In the genomic region with DNA sequence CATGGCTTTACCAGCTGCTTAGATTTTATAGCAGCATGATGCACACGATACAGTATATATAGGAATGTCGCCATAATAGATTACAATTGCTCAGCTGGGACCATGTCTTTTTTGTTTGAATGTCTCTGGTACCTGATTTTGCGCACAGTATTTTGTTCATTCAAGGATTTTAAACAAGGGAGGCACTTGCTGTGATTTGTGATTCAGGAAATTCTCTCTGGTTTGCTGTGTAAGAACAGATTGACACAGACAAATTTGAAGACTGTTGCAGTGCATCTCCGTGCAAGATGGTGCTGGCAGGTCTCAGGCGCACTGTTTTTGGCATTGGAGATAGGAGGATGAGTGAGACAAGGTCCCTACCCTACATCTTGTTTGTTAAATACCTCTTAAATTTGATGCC, we compare ENCODE assay signal across 14 cellular contexts. TPM values are rescaled to one million over a fixed set of nuclear protein-coding genes. Genes with fewer than 3 reads are reported as not detected.
DNase-seq lines count a peak whose midpoint lies in the region; ATAC-seq and TF ChIP-seq lines count a peak whose summit lies in the region.
"Had no signal": no experiment of that assay in that cellular context is flagged by ENCODE, and none has a peak within 500 bp of the region (broad histone marks: within the 10 kb centered on the region; RNA-seq: fewer than 3 reads in every experiment).

No MANE protein-coding gene starts in this region.

- peak overlapping the region; percentile 10 for H3K27ac Mint-ChIP-seq in activated naive CD4-positive, alpha-beta T cell treated with anti-CD3 and anti-CD28 coated beads for 36 hours
- H3K27ac Mint-ChIP-seq in activated naive CD4-positive, alpha-beta T cell treated with anti-CD3 and anti-CD28 coated beads, Interleukin-2, amount 50 U/mL, for 72 hours, result peak overlapping the region in 1 of 2 donors; percentile 94
- no peak overlapping the region for H3K27ac Mint-ChIP-seq in activated CD8-positive, alpha-beta T cell treated with anti-CD3 and anti-CD28 coated beads for 36 hours

- H3K36me3 Mint-ChIP-seq in activated naive CD4-positive, alpha-beta T cell treated with anti-CD3 and anti-CD28 coated beads for 36 hours (ENCODE audit: low read depth), result peaks cover 15% of the 10 kb centered on the region
- H3K36me3 Mint-ChIP-seq in activated naive CD4-positive, alpha-beta T cell treated with anti-CD3 and anti-CD28 coated beads, Interleukin-2, amount 50 U/mL, for 72 hours, result peaks cover 11 to 25% of the 10 kb centered on the region in 2 donors
- H3K36me3 Mint-ChIP-seq in activated CD8-positive, alpha-beta T cell treated with anti-CD3 and anti-CD28 coated beads for 36 hours (ENCODE audit: low read depth), result peaks cover 26% of the 10 kb centered on the region

- WGBS in gastroesophageal sphincter (ENCODE audit: low coverage in 1 of 2), 2 donors, result 52 to 63% methylated on average over 5 of the region's 5 CpGs
- 70 to 71% methylated on average over 5 of the region's 5 CpGs for WGBS in tibial nerve, 2 donors

- no peak for TF ChIP-seq CTCF in activated CD8-positive, alpha-beta T cell treated with anti-CD3 and anti-CD28 coated beads for 36 hours (IDR thresholded peaks at IDR 0.05)
- TF ChIP-seq CTCF in gastroesophageal sphincter (IDR thresholded peaks at IDR 0.05), result no peak
- TF ChIP-seq CTCF in tibial nerve (IDR thresholded peaks at IDR 0.05), result no peak
- TF ChIP-seq CTCF in left ventricle myocardium inferior (IDR thresholded peaks at IDR 0.05; ENCODE audit: borderline replicate concordance), result no peak

- H3K4me3 Mint-ChIP-seq in activated naive CD4-positive, alpha-beta T cell treated with anti-CD3 and anti-CD28 coated beads for 36 hours, result no peak overlapping the region
- H3K4me3 Mint-ChIP-seq in activated CD8-positive, alpha-beta T cell treated with anti-CD3 and anti-CD28 coated beads for 36 hours, result peak overlapping the region; percentile 98

- no peaks in the 10 kb centered on the region for H3K27me3 Mint-ChIP-seq in activated naive CD4-positive, alpha-beta T cell treated with anti-CD3 and anti-CD28 coated beads for 36 hours (ENCODE audit: low read depth)
- no peaks in the 10 kb centered on the region for H3K27me3 Mint-ChIP-seq in activated CD8-positive, alpha-beta T cell treated with anti-CD3 and anti-CD28 coated beads for 36 hours

- H3K36me3 ChIP-seq in gastroesophageal sphincter (peaks cover 0 to 15% of the 10 kb centered on the region in 2 donors), tibial nerve (peaks cover 0 to 14% (median 5%) of the 10 kb centered on the region in 3 donors), left ventricle myocardium inferior (peaks cover 14% of the 10 kb centered on the region)

- no peaks in the 10 kb centered on the region for H3K9me3 Mint-ChIP-seq in activated naive CD4-positive, alpha-beta T cell treated with anti-CD3 and anti-CD28 coated beads for 36 hours
- H3K9me3 Mint-ChIP-seq in activated naive CD4-positive, alpha-beta T cell treated with anti-CD3 and anti-CD28 coated beads, Interleukin-2, amount 50 U/mL, for 72 hours, result no peaks in the 10 kb centered on the region
- no peaks in the 10 kb centered on the region for H3K9me3 Mint-ChIP-seq in activated CD8-positive, alpha-beta T cell treated with anti-CD3 and anti-CD28 coated beads for 36 hours

- TF ChIP-seq EP300 in gastroesophageal sphincter (IDR thresholded peaks at IDR 0.05) (no peak), tibial nerve (IDR thresholded peaks at IDR 0.05) (no peak)

- intact Hi-C loops in activated naive CD4-positive, alpha-beta T cell treated with anti-CD3 and anti-CD28 coated beads for 36 hours (cut with micrococcal nuclease), result loop anchor here (5.0 kb wide), 1 partner anchor 80 kb away; a partner anchor contains a TSS
- intact Hi-C loops in activated CD8-positive, alpha-beta T cell treated with anti-CD3 and anti-CD28 coated beads for 36 hours (cut with micrococcal nuclease), result no loop called here
- intact Hi-C loops in left ventricle myocardium inferior (cut with micrococcal nuclease), result no loop called here

- DNase-seq in activated naive CD4-positive, alpha-beta T cell treated with anti-CD3 and anti-CD28 coated beads for 36 hours, result no peak
- DNase-seq in activated naive CD4-positive, alpha-beta T cell treated with anti-CD3 and anti-CD28 coated beads, Interleukin-2, amount 50 U/mL, for 72 hours (ENCODE audit: low spot score in 2 of 2), result no peak
- DNase-seq in activated CD8-positive, alpha-beta T cell treated with anti-CD3 and anti-CD28 coated beads for 36 hours, result no peak
- DNase-seq in tibial nerve (ENCODE audit: low spot score in 2 of 2) (no peak), left ventricle myocardium inferior (no peak), KG1 (lab: John Stamatoyannopoulos, UW) (no peak)
- DNase-seq in stimulated activated CD4-positive, alpha-beta T cell treated with anti-CD3 and anti-CD28 coated beads, Interleukin-15, amount 100 ng/mL, for 24 hours, result no peak
- DNase-seq: AML-193, cerebellar nuclear complex, H7, left colon, SJCRH30 had no signal

- peaks cover 43% of the 10 kb centered on the region for H3K4me1 Mint-ChIP-seq in activated naive CD4-positive, alpha-beta T cell treated with anti-CD3 and anti-CD28 coated beads for 36 hours (ENCODE audit: low read depth)
- H3K4me1 Mint-ChIP-seq in activated CD8-positive, alpha-beta T cell treated with anti-CD3 and anti-CD28 coated beads for 36 hours (ENCODE audit: low read depth), result peaks cover 46% of the 10 kb centered on the region

- CTCF ChIA-PET in activated naive CD4-positive, alpha-beta T cell treated with anti-CD3 and anti-CD28 coated beads for 36 hours (lab: Charles Lee), result interaction anchor here (0.9 to 1.7 kb wide), 3 partner anchors 11 to 137 kb away, joined by 4 to 7 read pairs (median 6); no protein-coding TSS in a partner anchor
- CTCF ChIA-PET in activated CD8-positive, alpha-beta T cell treated with anti-CD3 and anti-CD28 coated beads for 36 hours (lab: Charles Lee), result interaction anchor here (1.0 to 1.7 kb wide), 4 partner anchors 8 to 124 kb away, joined by 3 to 7 read pairs (median 4); no protein-coding TSS in a partner anchor

- H3K9me3 ChIP-seq in gastroesophageal sphincter (no peaks in the 10 kb centered on the region), tibial nerve (no peaks in the 10 kb centered on the region), left ventricle myocardium inferior (replicated peaks) (no peaks in the 10 kb centered on the region)
- H3K9me3 ChIP-seq: SJCRH30 had no signal

- TF ChIP-seq POLR2A in gastroesophageal sphincter (IDR thresholded peaks at IDR 0.05) (no peak), tibial nerve (IDR thresholded peaks at IDR 0.05) (no peak)

- peak overlapping the region in 3 of 4 donors; percentile 68 to 98 (median 93) for H3K27ac ChIP-seq in gastroesophageal sphincter
- peak overlapping the region in 3 of 4 donors; percentile 36 to 95 (median 88) for H3K27ac ChIP-seq in tibial nerve
- no peak overlapping the region for H3K27ac ChIP-seq in left ventricle myocardium inferior (replicated peaks)
- H3K27ac ChIP-seq: SJCRH30 had no signal

- POLR2A ChIA-PET in activated CD8-positive, alpha-beta T cell treated with anti-CD3 and anti-CD28 coated beads for 36 hours (lab: Charles Lee), result interaction anchor here (1.0 to 2.3 kb wide), 4 partner anchors 11 to 27 kb away, joined by 3 to 8 read pairs (median 4); no protein-coding TSS in a partner anchor

- peaks cover 2 to 56% (median 26%) of the 10 kb centered on the region in 3 donors for H3K4me1 ChIP-seq in gastroesophageal sphincter
- H3K4me1 ChIP-seq in tibial nerve, result peaks cover 0 to 44% (median 28%) of the 10 kb centered on the region in 4 donors
- H3K4me1 ChIP-seq in left ventricle myocardium inferior, result peaks cover 55% of the 10 kb centered on the region

- H3K4me3 ChIP-seq in gastroesophageal sphincter, result no peak overlapping the region
- no peak overlapping the region for H3K4me3 ChIP-seq in tibial nerve
- H3K4me3 ChIP-seq in left ventricle myocardium inferior, result no peak overlapping the region
- H3K4me3 ChIP-seq: SJCRH30 had no signal

- H3K27me3 ChIP-seq in gastroesophageal sphincter (no peaks in the 10 kb centered on the region), tibial nerve (no peaks in the 10 kb centered on the region), left ventricle myocardium inferior (ENCODE audit: low read depth) (no peaks in the 10 kb centered on the region)
- H3K27me3 ChIP-seq: SJCRH30 had no signal

- no peak for ATAC-seq in activated naive CD4-positive, alpha-beta T cell treated with anti-CD3 and anti-CD28 coated beads, Interleukin-2, amount 50 U/mL, for 72 hours
- no peak for ATAC-seq in activated CD8-positive, alpha-beta T cell treated with anti-CD3 and anti-CD28 coated beads for 36 hours
- ATAC-seq in gastroesophageal sphincter, result no peak
- ATAC-seq: left colon had no signal

RNA-seq across cellular contexts. Expression of a gene that starts 2.4 kb away (rescaled TPM):
- total RNA-seq in activated naive CD4-positive, alpha-beta T cell treated with anti-CD3 and anti-CD28 coated beads for 36 hours, result 100 to 1,000 TPM; 119 to 127 TPM
- 100 to 1,000 TPM; 106 to 142 TPM for total RNA-seq in activated naive CD4-positive, alpha-beta T cell treated with anti-CD3 and anti-CD28 coated beads, Interleukin-2, amount 50 U/mL, for 72 hours
- total RNA-seq in activated CD8-positive, alpha-beta T cell treated with anti-CD3 and anti-CD28 coated beads for 36 hours, result 100 to 1,000 TPM; 112 to 119 TPM
- 100 to 1,000 TPM; 148 to 158 (median 150) TPM for total RNA-seq in gastroesophageal sphincter
- 10 to 100 TPM; 59.0 to 85.8 (median 79.9) TPM for total RNA-seq in tibial nerve
- total RNA-seq in left ventricle myocardium inferior, result 58.4 TPM

RNA-seq across cellular contexts. Expression of a gene that starts 36.5 kb away (rescaled TPM):
- under 1 TPM; 0.45 to 0.57 TPM for total RNA-seq in activated naive CD4-positive, alpha-beta T cell treated with anti-CD3 and anti-CD28 coated beads for 36 hours
- total RNA-seq in activated naive CD4-positive, alpha-beta T cell treated with anti-CD3 and anti-CD28 coated beads, Interleukin-2, amount 50 U/mL, for 72 hours, result under 1 TPM; 0.52 to 0.70 TPM
- under 1 TPM; 0.89 to 0.92 TPM for total RNA-seq in activated CD8-positive, alpha-beta T cell treated with anti-CD3 and anti-CD28 coated beads for 36 hours
- under 1 TPM in 2 of 4 donors, not detected in 2; 0.13 to 0.78 TPM for total RNA-seq in gastroesophageal sphincter
- under 1 TPM in 2 of 4 donors, not detected in 2; 0.30 to 0.87 TPM for total RNA-seq in tibial nerve
- total RNA-seq in left ventricle myocardium inferior, result not detected
- total RNA-seq: NCI-H460 had no signal
